ENCODE assay signal across 8 cellular contexts in genomic region chr9:131590907-131591844, GRCh38. TPM values are rescaled to one million over a fixed set of nuclear protein-coding genes. Genes with fewer than 3 reads are reported as not detected.
DNase-seq lines count a peak whose midpoint lies in the region; ATAC-seq and TF ChIP-seq lines count a peak whose summit lies in the region.

No MANE protein-coding gene starts in this region.

- ATAC-seq in Right ventricle myocardium superior (ENCODE audit: poor library complexity) (peak; percentile 95), HG03520 (IDR thresholded peaks at IDR 0.05; ENCODE audit: unreplicated experiment) (no peak)

- H3K4me1 ChIP-seq in vagina: no peaks in the 10 kb centered on the region

- peaks cover 0 to 60% of the 10 kb centered on the region in 2 donors for H3K36me3 ChIP-seq in vagina

- no peak overlapping the region for H3K27ac ChIP-seq in vagina

- H3K27me3 Mint-ChIP-seq in activated naive CD8-positive, alpha-beta T cell: no peaks in the 10 kb centered on the region

- H3K4me1 Mint-ChIP-seq in activated naive CD8-positive, alpha-beta T cell (ENCODE audit: low read depth): peaks cover 25% of the 10 kb centered on the region

- peak; percentile 77 for DNase-seq in MV-4-11 (lab: John Stamatoyannopoulos, UW)
- peak; percentile 69 for DNase-seq in SW480 (ENCODE audit: low spot score)
- peak; percentile 89 for DNase-seq in Right ventricle myocardium superior
- peak; percentile 35 for DNase-seq in pulmonary artery endothelial cell (ENCODE audit: low read depth, low spot score)
- DNase-seq in vagina (ENCODE audit: extremely low spot score in 2 of 2): no peak

- peak overlapping the region; percentile 76 for H3K27ac Mint-ChIP-seq in activated naive CD8-positive, alpha-beta T cell

- intact Hi-C loops in Right ventricle myocardium superior (cut with DNase I) (loop anchor here (2.0 kb wide), 1 partner anchor 152 kb away; no protein-coding TSS in a partner anchor), vagina (cut with DNase I) (loop anchor here (5.0 kb wide), 1 partner anchor 146 kb away; no protein-coding TSS in a partner anchor)

- peak; percentile 80 for TF ChIP-seq CTCF in GM12875 (IDR thresholded peaks at IDR 0.05; ENCODE audit: borderline replicate concordance, insufficient read depth, low read depth, low read length)
- TF ChIP-seq CTCF in vagina (IDR thresholded peaks at IDR 0.05): peak; percentile 77 to 90 (median 82)

- peaks cover 2% of the 10 kb centered on the region for H3K36me3 Mint-ChIP-seq in activated naive CD8-positive, alpha-beta T cell

- no peaks in the 10 kb centered on the region for H3K27me3 ChIP-seq in vagina

- H3K4me3 Mint-ChIP-seq in activated naive CD8-positive, alpha-beta T cell: no peak overlapping the region

- H3K9me3 ChIP-seq in vagina: no peaks in the 10 kb centered on the region

- H3K9me3 Mint-ChIP-seq in activated naive CD8-positive, alpha-beta T cell (ENCODE audit: low read depth): no peaks in the 10 kb centered on the region

- TF ChIP-seq POLR2A in vagina (IDR thresholded peaks at IDR 0.05): no peak

- H3K4me3 ChIP-seq in GM12875 (ENCODE audit: low read depth, low read length) (no peak overlapping the region), vagina (no peak overlapping the region)

RNA-seq across cellular contexts. Expression of gene PRRT1B, which starts 45.9 kb away (rescaled TPM):
- total RNA-seq in Right ventricle myocardium superior (not detected), pulmonary artery endothelial cell (not detected in 2 replicates), vagina (not detected)

Comparison
In these comparisons a context has a peak if more than half of its experiments do, and no peak if none do; other contexts are left out.
1. DNase-seq: peak in MV-4-11 (single experiment), SW480 (single experiment), Right ventricle myocardium superior (single experiment) and pulmonary artery endothelial cell (single experiment); none in vagina (0 of 2).